ENCODE assay signal across 25 cellular contexts in genomic region chr1:156346636-156347035, GRCh38. TPM values are rescaled to one million over a fixed set of nuclear protein-coding genes. Genes with fewer than 3 reads are reported as not detected.
A peak's percentile ranks its signal among the peaks of the same experiment; 100 is the strongest.
DNase-seq lines count a peak whose midpoint lies in the region; ATAC-seq and TF ChIP-seq lines count a peak whose summit lies in the region.
"Had no signal": no experiment of that assay in that cellular context is flagged by ENCODE, and none has a peak within 500 bp of the region (broad histone marks: within the 10 kb centered on the region; RNA-seq: fewer than 3 reads in every experiment).

No MANE protein-coding gene starts in this region.

- CTCF ChIA-PET in AG04449 (lab: Yijun Ruan, JAX) = interaction anchor here (0.7 to 5.9 kb wide), 7 partner anchors 10 to 513 kb away, joined by 3 to 82 read pairs (median 4); no protein-coding TSS in a partner anchor
- CTCF ChIA-PET in activated CD8-positive, alpha-beta T cell treated with anti-CD3 and anti-CD28 coated beads, Interleukin-2, amount 10 ng/mL, durations not matched to agents 7 days and 5 days (lab: Charles Lee) = interaction anchor here (1.6 to 2.1 kb wide), 2 partner anchors 39 to 99 kb away, joined by 5 to 8 read pairs; no protein-coding TSS in a partner anchor

- H3K4me3 ChIP-seq in AG04449 (ENCODE audit: low read depth, low read length) (no peak overlapping the region), WERI-Rb-1 (ENCODE audit: low read depth, low read length) (no peak overlapping the region)
- H3K4me3 ChIP-seq: gastroesophageal sphincter, GM12878, left ventricle myocardium inferior, thyroid gland had no signal

- no peak for TF ChIP-seq CTCF in AG04449 (IDR thresholded peaks at IDR 0.05; ENCODE audit: insufficient read depth, low read length, missing control alignments)
- TF ChIP-seq CTCF in WERI-Rb-1 (IDR thresholded peaks at IDR 0.05; ENCODE audit: low read depth, low read length) = no peak

- DNase-seq in AG04449 (ENCODE audit: low read depth, low spot score) (peak; percentile 55), GM04503 (ENCODE audit: low read depth) (peak; percentile 57), WERI-Rb-1 (peak; percentile 61), fibroblast of the conjunctiva (ENCODE audit: low read depth) (peak; percentile 22), CD1c-positive myeloid dendritic cell (ENCODE audit: extremely low spot score) (no peak)
- DNase-seq in activated CD8-positive, alpha-beta T cell treated with anti-CD3 and anti-CD28 coated beads, Interleukin-2, amount 10 ng/mL, durations not matched to agents 7 days and 5 days = no peak
- DNase-seq: activated CD4-positive, alpha-beta T cell treated with anti-CD3 and anti-CD28 coated beads, Interleukin-2, amount 10 ng/mL, durations not matched to agents 24 days and 14 days; activated CD8-positive, alpha-beta memory T cell treated with anti-CD3 and anti-CD28 coated beads, Interleukin-2, amount 50 U/mL, for 48 hours; activated gamma-delta T cell treated with Interleukin-2 at 50 U/mL for 16 hours; anterior cingulate cortex; cerebellar nuclear complex; left ventricle myocardium inferior; NCI-H146; NCI-H446 treated with DMSO at 0.1 percent for 48 hours; retina; SW 1271; thyroid gland had no signal

- no peak overlapping the region for H3K4me3 Mint-ChIP-seq in activated CD8-positive, alpha-beta T cell treated with anti-CD3 and anti-CD28 coated beads, Interleukin-2, amount 10 ng/mL, durations not matched to agents 7 days and 5 days
- H3K4me3 Mint-ChIP-seq: activated CD4-positive, alpha-beta T cell treated with anti-CD3 and anti-CD28 coated beads, Interleukin-2, amount 10 ng/mL, durations not matched to agents 24 days and 14 days; stimulated activated effector memory CD8-positive, alpha-beta T cell treated with anti-CD3 and anti-CD28 coated beads, Interleukin-12 subunit alpha, Interleukin-12 subunit beta, amount 100 ng/mL, for 72 hours had no signal

- H3K27ac ChIP-seq in WERI-Rb-1 = no peak overlapping the region
- H3K27ac ChIP-seq: gastroesophageal sphincter, left ventricle myocardium inferior, thyroid gland had no signal

- POLR2A ChIA-PET in AG04449 (lab: Yijun Ruan, JAX) = no interaction called here
- POLR2A ChIA-PET in activated CD8-positive, alpha-beta T cell treated with anti-CD3 and anti-CD28 coated beads, Interleukin-2, amount 10 ng/mL, durations not matched to agents 7 days and 5 days (lab: Charles Lee) = no interaction called here

- no peak overlapping the region for H3K27ac Mint-ChIP-seq in activated CD8-positive, alpha-beta T cell treated with anti-CD3 and anti-CD28 coated beads, Interleukin-2, amount 10 ng/mL, durations not matched to agents 7 days and 5 days
- H3K27ac Mint-ChIP-seq: activated CD4-positive, alpha-beta T cell treated with anti-CD3 and anti-CD28 coated beads, Interleukin-2, amount 10 ng/mL, durations not matched to agents 24 days and 14 days; stimulated activated effector memory CD8-positive, alpha-beta T cell treated with anti-CD3 and anti-CD28 coated beads, Interleukin-12 subunit alpha, Interleukin-12 subunit beta, amount 100 ng/mL, for 72 hours had no signal

- H3K9me3 Mint-ChIP-seq in activated CD8-positive, alpha-beta T cell treated with anti-CD3 and anti-CD28 coated beads, Interleukin-2, amount 10 ng/mL, durations not matched to agents 7 days and 5 days (ENCODE audit: insufficient read depth) = no peaks in the 10 kb centered on the region
- H3K9me3 Mint-ChIP-seq: activated CD4-positive, alpha-beta T cell treated with anti-CD3 and anti-CD28 coated beads, Interleukin-2, amount 10 ng/mL, durations not matched to agents 24 days and 14 days; stimulated activated effector memory CD8-positive, alpha-beta T cell treated with anti-CD3 and anti-CD28 coated beads, Interleukin-12 subunit alpha, Interleukin-12 subunit beta, amount 100 ng/mL, for 72 hours had no signal

- no peaks in the 10 kb centered on the region for H3K27me3 ChIP-seq in WERI-Rb-1 (ENCODE audit: insufficient read depth, low read depth, severe bottlenecking)
- H3K27me3 ChIP-seq: thyroid gland had no signal

- no peaks in the 10 kb centered on the region for H3K36me3 Mint-ChIP-seq in activated CD8-positive, alpha-beta T cell treated with anti-CD3 and anti-CD28 coated beads, Interleukin-2, amount 10 ng/mL, durations not matched to agents 7 days and 5 days (ENCODE audit: low read depth)
- H3K36me3 Mint-ChIP-seq: stimulated activated effector memory CD8-positive, alpha-beta T cell treated with anti-CD3 and anti-CD28 coated beads, Interleukin-12 subunit alpha, Interleukin-12 subunit beta, amount 100 ng/mL, for 72 hours had no signal

- peaks cover 33% of the 10 kb centered on the region for H3K27me3 Mint-ChIP-seq in activated CD8-positive, alpha-beta T cell treated with anti-CD3 and anti-CD28 coated beads, Interleukin-2, amount 10 ng/mL, durations not matched to agents 7 days and 5 days (ENCODE audit: low read depth)

- no peaks in the 10 kb centered on the region for H3K36me3 ChIP-seq in WERI-Rb-1
- H3K36me3 ChIP-seq: gastroesophageal sphincter, left ventricle myocardium inferior, thyroid gland had no signal

- no peaks in the 10 kb centered on the region for H3K9me3 ChIP-seq in WERI-Rb-1 (ENCODE audit: severe bottlenecking)
- H3K9me3 ChIP-seq: Caco-2, gastroesophageal sphincter, left ventricle myocardium inferior, thyroid gland had no signal

- ATAC-seq in GM18519 (IDR thresholded peaks at IDR 0.05; ENCODE audit: low FRiP score, unreplicated experiment) (no peak), HG03135 (IDR thresholded peaks at IDR 0.05; ENCODE audit: unreplicated experiment) (no peak)
- no peak for ATAC-seq in activated CD8-positive, alpha-beta T cell treated with anti-CD3 and anti-CD28 coated beads, Interleukin-2, amount 10 ng/mL, durations not matched to agents 7 days and 5 days
- ATAC-seq: gastroesophageal sphincter; GM12878; stimulated activated effector memory CD8-positive, alpha-beta T cell treated with anti-CD3 and anti-CD28 coated beads, Interleukin-12 subunit alpha, Interleukin-12 subunit beta, amount 100 ng/mL, for 72 hours had no signal

- peaks cover 5% of the 10 kb centered on the region for H3K4me1 Mint-ChIP-seq in activated CD8-positive, alpha-beta T cell treated with anti-CD3 and anti-CD28 coated beads, Interleukin-2, amount 10 ng/mL, durations not matched to agents 7 days and 5 days (ENCODE audit: low read depth)
- H3K4me1 Mint-ChIP-seq: activated CD4-positive, alpha-beta T cell treated with anti-CD3 and anti-CD28 coated beads, Interleukin-2, amount 10 ng/mL, durations not matched to agents 24 days and 14 days; stimulated activated effector memory CD8-positive, alpha-beta T cell treated with anti-CD3 and anti-CD28 coated beads, Interleukin-12 subunit alpha, Interleukin-12 subunit beta, amount 100 ng/mL, for 72 hours had no signal

RNA-seq across cellular contexts. Expression of gene TSACC, which starts 8.3 kb away (rescaled TPM):
- under 1 TPM; 0.73 to 0.76 TPM for total RNA-seq in activated CD8-positive, alpha-beta T cell treated with anti-CD3 and anti-CD28 coated beads, Interleukin-2, amount 10 ng/mL, durations not matched to agents 7 days and 5 days
- total RNA-seq: A673, gastroesophageal sphincter, GM12878 had no signal

RNA-seq across cellular contexts. Expression of gene CCT3, which starts 8.5 kb away (rescaled TPM):
- 100 to 1,000 TPM; 266 to 269 TPM for total RNA-seq in activated CD8-positive, alpha-beta T cell treated with anti-CD3 and anti-CD28 coated beads, Interleukin-2, amount 10 ng/mL, durations not matched to agents 7 days and 5 days

RNA-seq across cellular contexts. Expression of gene RHBG, which starts 22.4 kb away (rescaled TPM):
- not detected for total RNA-seq in activated CD8-positive, alpha-beta T cell treated with anti-CD3 and anti-CD28 coated beads, Interleukin-2, amount 10 ng/mL, durations not matched to agents 7 days and 5 days
- total RNA-seq: A673; activated CD4-positive, alpha-beta T cell treated with anti-CD3 and anti-CD28 coated beads, Interleukin-2, amount 10 ng/mL, durations not matched to agents 24 days and 14 days; gastroesophageal sphincter; GM12878; left ventricle myocardium inferior; MCF 10A; thyroid gland had no signal

RNA-seq across cellular contexts. Expression of gene VHLL, which starts 47.5 kb away (rescaled TPM):
- not detected for total RNA-seq in activated CD8-positive, alpha-beta T cell treated with anti-CD3 and anti-CD28 coated beads, Interleukin-2, amount 10 ng/mL, durations not matched to agents 7 days and 5 days
- total RNA-seq: A673, Caco-2, gastroesophageal sphincter, left ventricle myocardium inferior, thyroid gland had no signal

RNA-seq across cellular contexts. Expression of gene GLMP, which starts 51.2 kb away (rescaled TPM):
- total RNA-seq in activated CD8-positive, alpha-beta T cell treated with anti-CD3 and anti-CD28 coated beads, Interleukin-2, amount 10 ng/mL, durations not matched to agents 7 days and 5 days = 10 to 100 TPM; 27.7 to 29.8 TPM

Comparison
In these comparisons a context has a peak if more than half of its experiments do, and no peak if none do; other contexts are left out.
1. DNase-seq: peak in AG04449 (single experiment), GM04503 (single experiment), WERI-Rb-1 (single experiment) and fibroblast of the conjunctiva (single experiment); none in CD1c-positive myeloid dendritic cell (single experiment) and activated CD8-positive, alpha-beta T cell treated with anti-CD3 and anti-CD28 coated beads, Interleukin-2, amount 10 ng/mL, durations not matched to agents 7 days and 5 days (single experiment).